ENCODE assay signal across 20 cellular contexts in the genomic region with DNA sequence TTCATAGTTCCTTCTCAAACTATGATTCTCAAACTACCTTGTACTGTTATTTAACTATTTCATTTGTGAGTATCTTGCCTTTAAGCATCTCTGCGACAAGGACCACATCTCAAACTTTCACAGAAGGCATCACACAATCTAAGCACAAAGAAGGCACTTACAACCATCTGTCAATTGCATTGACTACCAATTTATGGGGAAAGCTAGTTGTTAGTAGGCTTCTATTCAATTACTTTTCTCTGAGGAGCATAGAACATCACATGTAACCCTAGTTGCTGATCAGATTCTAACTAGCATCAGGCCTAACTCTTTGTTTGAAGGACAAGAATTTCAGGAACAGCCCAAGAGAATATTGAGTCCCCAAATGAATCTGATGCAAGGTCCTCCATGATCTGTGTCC.
DNase-seq lines count a peak whose midpoint lies in the region; TF ChIP-seq lines count a peak whose summit lies in the region.
"Had no signal": no experiment of that assay in that cellular context is flagged by ENCODE, and none has a peak within 500 bp of the region (broad histone marks: within the 10 kb centered on the region; RNA-seq: fewer than 3 reads in every experiment).

No MANE protein-coding gene starts in this region.

- peaks cover 3% of the 10 kb centered on the region for H3K9me3 Mint-ChIP-seq in glutamatergic neuron (ENCODE audit: unreplicated experiment)
- H3K9me3 Mint-ChIP-seq: CD8-positive, alpha-beta T cell; GM23338 had no signal

- H3K4me3 Mint-ChIP-seq in glutamatergic neuron (ENCODE audit: unreplicated experiment) = no peak overlapping the region
- H3K4me3 Mint-ChIP-seq: CD14-positive monocyte; CD8-positive, alpha-beta T cell; GM23338; IgD-negative memory B cell had no signal

- H3K4me3 ChIP-seq in transverse colon (no peak overlapping the region), tibial nerve (no peak overlapping the region)
- H3K4me3 ChIP-seq: BLaER1, GM23338 had no signal

- TF ChIP-seq EP300 in transverse colon (IDR thresholded peaks at IDR 0.05; ENCODE audit: low read depth) (no peak), tibial nerve (IDR thresholded peaks at IDR 0.05) (no peak)

- H3K27ac Mint-ChIP-seq in glutamatergic neuron (ENCODE audit: unreplicated experiment) = peak overlapping the region; percentile 78
- H3K27ac Mint-ChIP-seq: CD14-positive monocyte; CD8-positive, alpha-beta T cell; GM23338; IgD-negative memory B cell had no signal

- H3K27me3 ChIP-seq in transverse colon (no peaks in the 10 kb centered on the region), tibial nerve (peaks cover 0 to 5% of the 10 kb centered on the region in 2 donors)

- intact Hi-C loops in transverse colon (cut with DNase I; ENCODE audit: low total_unique reads) = no loop called here

- no peaks in the 10 kb centered on the region for H3K36me3 Mint-ChIP-seq in glutamatergic neuron (ENCODE audit: unreplicated experiment)
- H3K36me3 Mint-ChIP-seq: CD14-positive monocyte; CD8-positive, alpha-beta T cell; IgD-negative memory B cell had no signal

- TF ChIP-seq POLR2A in transverse colon (IDR thresholded peaks at IDR 0.05) (no peak), tibial nerve (IDR thresholded peaks at IDR 0.05) (no peak)

- no peaks in the 10 kb centered on the region for H3K27me3 Mint-ChIP-seq in glutamatergic neuron (ENCODE audit: unreplicated experiment)

- 85% methylated on average over 1 of the region's 1 CpG; no CpG with 5 or more reads in 1 of the 2 donors for WGBS in transverse colon (ENCODE audit: low coverage in 1 of 2), 2 donors
- 89 to 100% methylated on average over 1 of the region's 1 CpG for WGBS in tibial nerve, 2 donors

- TF ChIP-seq CTCF in glutamatergic neuron (IDR thresholded peaks at IDR 0.05; ENCODE audit: partially characterized antibody, unreplicated experiment) (no peak), transverse colon (IDR thresholded peaks at IDR 0.05) (no peak), tibial nerve (IDR thresholded peaks at IDR 0.05) (no peak)

- H3K27ac ChIP-seq in transverse colon (no peak overlapping the region), tibial nerve (no peak overlapping the region)
- H3K27ac ChIP-seq: 22Rv1, BLaER1 had no signal

- H3K9me3 ChIP-seq in transverse colon = no peaks in the 10 kb centered on the region
- H3K9me3 ChIP-seq in tibial nerve = no peaks in the 10 kb centered on the region

- H3K4me1 ChIP-seq in transverse colon (no peaks in the 10 kb centered on the region), tibial nerve (no peaks in the 10 kb centered on the region)
- H3K4me1 ChIP-seq: BLaER1 had no signal

- in situ Hi-C loops in transverse colon (cut with MboI; ENCODE audit: low pct_ligation_motif_present in 1 of 4, low pct_unique_long_range_greater_than_20kb in 1 of 4, low sequenced_read_pairs in 3 of 4) = no loop called here

- peak; percentile 37 for DNase-seq in NCI-H2171 treated with DMSO at 0.1 percent for 48 hours (lab: John Stamatoyannopoulos, UW)
- DNase-seq in NCI-H2171 (lab: John Stamatoyannopoulos, UW) = no peak
- DNase-seq in NCI-H524 (lab: John Stamatoyannopoulos, UW) = peak; percentile 26 to 67
- DNase-seq in glutamatergic neuron = no peak
- DNase-seq in transverse colon = no peak
- no peak for DNase-seq in D341Med (ENCODE audit: low spot score)
- DNase-seq in tibial nerve (ENCODE audit: low spot score in 2 of 2) = no peak
- DNase-seq: Calu3; CD8-positive, alpha-beta T cell; DMS 273 treated with DMSO at 0.1 percent for 48 hours; DMS53; DND-41; EL; H7; KBM-7 had no signal

- H3K36me3 ChIP-seq in transverse colon = no peaks in the 10 kb centered on the region
- H3K36me3 ChIP-seq in tibial nerve = no peaks in the 10 kb centered on the region
- H3K36me3 ChIP-seq: BLaER1 had no signal

- peaks cover 21% of the 10 kb centered on the region for H3K4me1 Mint-ChIP-seq in glutamatergic neuron (ENCODE audit: low read depth, unreplicated experiment)
- H3K4me1 Mint-ChIP-seq: CD14-positive monocyte, IgD-negative memory B cell had no signal

Comparison
In these comparisons a context has a peak if more than half of its experiments do, and no peak if none do; other contexts are left out.
1. DNase-seq: peak in NCI-H2171 treated with DMSO at 0.1 percent for 48 hours (single experiment) and NCI-H524 (2 of 2); none in NCI-H2171 (single experiment), glutamatergic neuron (single experiment), transverse colon (single experiment), D341Med (single experiment) and tibial nerve (0 of 2).